9 cellular contexts compared by ENCODE assay signal in genomic region chr11:2390091-2390870, GRCh38. TPM values are rescaled to one million over a fixed set of nuclear protein-coding genes. Genes with fewer than 3 reads are reported as not detected.
DNase-seq lines count a peak whose midpoint lies in the region; ATAC-seq and TF ChIP-seq lines count a peak whose summit lies in the region.
"Had no signal": no experiment of that assay in that cellular context is flagged by ENCODE, and none has a peak within 500 bp of the region (broad histone marks: within the 10 kb centered on the region; RNA-seq: fewer than 3 reads in every experiment).

No MANE protein-coding gene starts in this region.

- no peak for ATAC-seq in T-cell (replicated peaks in 1 of 4)
- peak; percentile 2 for ATAC-seq in sciatic nerve
- no peak for ATAC-seq in HG03521 (IDR thresholded peaks at IDR 0.05; ENCODE audit: unreplicated experiment)

- TF ChIP-seq CTCF in glutamatergic neuron (IDR thresholded peaks at IDR 0.05; ENCODE audit: partially characterized antibody, unreplicated experiment) = no peak

- H3K9me3 Mint-ChIP-seq in T-cell (no peaks in the 10 kb centered on the region), glutamatergic neuron (ENCODE audit: unreplicated experiment) (peaks cover 4% of the 10 kb centered on the region)

- CTCF ChIA-PET in T-cell (lab: Charles Lee) = interaction anchor here in 1 of 2 donors (0.6 kb wide), 1 partner anchor 927 kb away, joined by 3 read pairs; no protein-coding TSS in a partner anchor

- H3K27me3 Mint-ChIP-seq in T-cell (no peaks in the 10 kb centered on the region), glutamatergic neuron (ENCODE audit: unreplicated experiment) (peaks cover 11% of the 10 kb centered on the region)

- H3K36me3 Mint-ChIP-seq in T-cell = peaks cover 2% of the 10 kb centered on the region
- no peaks in the 10 kb centered on the region for H3K36me3 Mint-ChIP-seq in glutamatergic neuron (ENCODE audit: unreplicated experiment)

- intact Hi-C loops in sciatic nerve (cut with DNase I) = no loop called here

- H3K27ac Mint-ChIP-seq in T-cell (peak overlapping the region; percentile 55 to 84), glutamatergic neuron (ENCODE audit: unreplicated experiment) (peak overlapping the region; percentile 89)

- in situ Hi-C loops in G401 (cut with HindIII; ENCODE audit: low sequenced_read_pairs) = no loop called here

- DNase-seq in G401 (ENCODE audit: low spot score) = peak; percentile 42
- no peak for DNase-seq in T-cell
- DNase-seq in glutamatergic neuron = no peak
- DNase-seq in sciatic nerve (ENCODE audit: low spot score) = no peak
- DNase-seq in NCI-H187 (lab: John Stamatoyannopoulos, UW) = no peak
- no peak for DNase-seq in NCI-H1092 treated with DMSO at 0.1 percent for 48 hours (lab: John Stamatoyannopoulos, UW)
- DNase-seq in GM03348 (ENCODE audit: low spot score) = no peak
- DNase-seq: MM.1S had no signal

- POLR2A ChIA-PET in T-cell (lab: Charles Lee) = interaction anchor here in 1 of 2 donors (0.6 kb wide), 1 partner anchor 10 kb away, joined by 6 read pairs; no protein-coding TSS in a partner anchor

- H3K4me1 Mint-ChIP-seq in T-cell = peaks cover 36 to 47% (median 36%) of the 10 kb centered on the region in 3 donors
- peaks cover 25% of the 10 kb centered on the region for H3K4me1 Mint-ChIP-seq in glutamatergic neuron (ENCODE audit: low read depth, unreplicated experiment)

- H3K4me3 Mint-ChIP-seq in T-cell (peak overlapping the region in 1 of 3 donors; percentile 33), glutamatergic neuron (ENCODE audit: unreplicated experiment) (peak overlapping the region; percentile 61)

RNA-seq across cellular contexts. Expression of gene TSSC4, which starts 10.3 kb away (rescaled TPM):
- 44.6 and 46.1 TPM in 2 replicates for total RNA-seq in G401 (2014; rRNA removed; shearing (Covaris generic))
- total RNA-seq in T-cell = 10 to 100 TPM; 46.2 to 73.7 (median 64.8) TPM
- 49.7 TPM for total RNA-seq in glutamatergic neuron (ENCODE audit: unreplicated experiment)
- total RNA-seq in sciatic nerve = 41.0 TPM

RNA-seq across cellular contexts. Expression of gene CD81, which starts 13.2 kb away (rescaled TPM):
- 61.8 and 105 TPM in 2 replicates for total RNA-seq in G401 (2014; rRNA removed; shearing (Covaris generic))
- total RNA-seq in T-cell = 100 to 1,000 TPM; 124 to 213 (median 146) TPM
- total RNA-seq in glutamatergic neuron (ENCODE audit: unreplicated experiment) = 347 TPM
- total RNA-seq in sciatic nerve = 618 TPM

RNA-seq across cellular contexts. Expression of gene TRPM5, which starts 54.0 kb away (rescaled TPM):
- not detected in 2 replicates for total RNA-seq in G401 (2014; rRNA removed; shearing (Covaris generic))
- under 1 TPM; 0.07 to 0.73 (median 0.22) TPM for total RNA-seq in T-cell
- not detected for total RNA-seq in glutamatergic neuron (ENCODE audit: unreplicated experiment)
- not detected for total RNA-seq in sciatic nerve

RNA-seq across cellular contexts. Expression of gene KCNQ1, which starts 54.5 kb away (rescaled TPM):
- 0.85 TPM in 1 of 2 replicates, not detected in the other for total RNA-seq in G401 (2014; rRNA removed; shearing (Covaris generic))
- 10 to 100 TPM; 20.9 to 32.9 (median 24.0) TPM for total RNA-seq in T-cell
- 0.44 TPM for total RNA-seq in glutamatergic neuron (ENCODE audit: unreplicated experiment)
- 6.2 TPM for total RNA-seq in sciatic nerve
